Comparison of ENCODE assay signal across 15 cellular contexts in the genomic region with DNA sequence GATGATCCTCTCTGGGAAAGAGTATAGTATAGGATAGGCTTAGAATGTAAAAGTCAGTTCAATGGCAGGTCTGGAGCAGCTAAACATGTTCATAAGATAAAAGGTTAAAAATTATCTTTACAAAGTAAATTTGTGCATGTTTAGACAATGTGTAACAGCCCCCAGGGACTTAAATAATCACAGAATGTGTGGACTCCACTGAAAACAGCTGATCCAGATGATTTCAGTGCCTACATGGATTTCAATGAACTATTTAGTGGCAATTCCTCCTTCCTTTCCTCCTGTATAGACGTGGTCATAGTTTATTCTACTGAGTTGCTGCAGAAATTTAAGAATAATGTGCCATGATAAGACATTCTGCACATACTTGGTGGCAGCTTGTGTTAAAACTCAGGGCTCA. TPM values are rescaled to one million over a fixed set of nuclear protein-coding genes. Genes with fewer than 3 reads are reported as not detected.
A peak's percentile ranks its signal among the peaks of the same experiment; 100 is the strongest.
DNase-seq lines count a peak whose midpoint lies in the region; ATAC-seq, FAIRE-seq and TF ChIP-seq lines count a peak whose summit lies in the region.
"Had no signal": no experiment of that assay in that cellular context is flagged by ENCODE, and none has a peak within 500 bp of the region (broad histone marks: within the 10 kb centered on the region; RNA-seq: fewer than 3 reads in every experiment).

No MANE protein-coding gene starts in this region.

- no peaks in the 10 kb centered on the region for H4K20me1 ChIP-seq in GM23248 (ENCODE audit: insufficient read depth)
- H4K20me1 ChIP-seq: BLaER1 treated with 17β-estradiol and CSF1 and Interleukin-3, amounts not matched to agents 10 nM and 100 nM had no signal

- in situ Hi-C loops in GM23248 (cut with MboI), result no loop called here

- H3F3A ChIP-seq in GM23248 (ENCODE audit: insufficient read depth), result peaks cover 17% of the 10 kb centered on the region

- no peaks in the 10 kb centered on the region for H3K27me3 ChIP-seq in GM23248 (replicated peaks; ENCODE audit: insufficient read depth)
- H3K27me3 ChIP-seq in ascending aorta, result no peaks in the 10 kb centered on the region
- H3K27me3 ChIP-seq: BLaER1 treated with 17β-estradiol and CSF1 and Interleukin-3, amounts not matched to agents 10 nM and 100 nM had no signal

- H2AFZ ChIP-seq in GM23248, result no peak overlapping the region
- H2AFZ ChIP-seq: GM23338 had no signal

- H3K9me3 ChIP-seq in GM23248 (ENCODE audit: low read depth) (no peaks in the 10 kb centered on the region), SK-N-MC (ENCODE audit: low read depth, low read length) (no peaks in the 10 kb centered on the region), ascending aorta (no peaks in the 10 kb centered on the region)
- H3K9me3 ChIP-seq: BLaER1 treated with 17β-estradiol and CSF1 and Interleukin-3, amounts not matched to agents 10 nM and 100 nM had no signal

- H3K36me3 ChIP-seq in GM23248 (ENCODE audit: low read depth) (no peaks in the 10 kb centered on the region), SK-N-MC (ENCODE audit: insufficient read depth, low read length) (no peaks in the 10 kb centered on the region), ascending aorta (no peaks in the 10 kb centered on the region)
- H3K36me3 ChIP-seq: BLaER1 treated with 17β-estradiol and CSF1 and Interleukin-3, amounts not matched to agents 10 nM and 100 nM had no signal

- no peak for TF ChIP-seq CTCF in ascending aorta (IDR thresholded peaks at IDR 0.05)

- intact Hi-C loops in ascending aorta (cut with DNase I), result no loop called here

- H3K27ac ChIP-seq in GM23248, result no peak overlapping the region
- H3K27ac ChIP-seq in SK-N-MC, result peak overlapping the region; percentile 99
- no peak overlapping the region for H3K27ac ChIP-seq in ascending aorta
- H3K27ac ChIP-seq: BLaER1 treated with 17β-estradiol and CSF1 and Interleukin-3, amounts not matched to agents 10 nM and 100 nM had no signal

- H3K9ac ChIP-seq in GM23248 (no peak overlapping the region), SK-N-MC (ENCODE audit: insufficient read length) (no peak overlapping the region)
- H3K9ac ChIP-seq: BLaER1 treated with 17β-estradiol and CSF1 and Interleukin-3, amounts not matched to agents 10 nM and 100 nM had no signal

- no peak for ATAC-seq in GM21447 (IDR thresholded peaks at IDR 0.05; ENCODE audit: unreplicated experiment)
- ATAC-seq: CD8-positive, alpha-beta T cell; GM23338 had no signal

- no peak overlapping the region for H3K4me2 ChIP-seq in GM23248 (ENCODE audit: unreplicated experiment)
- H3K4me2 ChIP-seq: BLaER1 treated with 17β-estradiol and CSF1 and Interleukin-3, amounts not matched to agents 10 nM and 100 nM; GM23338 had no signal

- H3K79me2 ChIP-seq in GM23248 (ENCODE audit: insufficient read depth), result no peaks in the 10 kb centered on the region

- H3K4me1 ChIP-seq in GM23248 (ENCODE audit: insufficient read depth) (peaks cover 36% of the 10 kb centered on the region), ascending aorta (no peaks in the 10 kb centered on the region)

- WGBS in GM23248 (ENCODE audit: low coverage in 1 of 2, low lambda C conversion rate in 2 of 2, missing lambda C conversion rate in 2 of 2), 2 experiments, result 13 to 17% methylated on average over 1 of the region's 1 CpG

- peak; percentile 27 for FAIRE-seq in urothelium cell line (lab: Jason Lieb, UNC)
- FAIRE-seq: H54, HTR-8/SVneo had no signal

- peak; percentile 9 for DNase-seq in GM23248
- DNase-seq in SK-N-MC (ENCODE audit: low read depth, low spot score), result no peak
- DNase-seq in fibroblast of peridontal ligament (ENCODE audit: extremely low read depth), result peak; percentile 16
- DNase-seq in urothelium cell line (ENCODE audit: low spot score), result no peak
- no peak for DNase-seq in ascending aorta (ENCODE audit: low spot score in 2 of 2)
- DNase-seq: Calu3; CD8-positive, alpha-beta T cell; DMS79 treated with DMSO at 0.1 percent for 48 hours; GF-D8; HCEC 1CT had no signal

- no peaks in the 10 kb centered on the region for H3K9me2 ChIP-seq in GM23248 (ENCODE audit: insufficient read depth)

- H3K4me3 ChIP-seq in GM23248 (no peak overlapping the region), SK-N-MC (no peak overlapping the region), ascending aorta (no peak overlapping the region)
- H3K4me3 ChIP-seq: BLaER1 treated with 17β-estradiol and CSF1 and Interleukin-3, amounts not matched to agents 10 nM and 100 nM; GM23338 had no signal

RNA-seq across cellular contexts. Expression of a gene that starts 42.9 kb away (rescaled TPM):
- 0.13 and 0.54 TPM in 2 replicates for total RNA-seq in GM23248 (2014; rRNA removed; shearing (Covaris generic))
- polyA plus RNA-seq in GM23248 (2016; fragmentation: Nextera tagmentation; extraction: Ambion mirVana), result 0.52 and 0.75 TPM in 2 replicates
- total RNA-seq in ascending aorta, result 6.4 TPM
- total RNA-seq: CD8-positive, alpha-beta T cell had no signal

RNA-seq across cellular contexts. Expression of a gene that starts 56.8 kb away (rescaled TPM):
- 17.3 and 38.5 TPM in 2 replicates for total RNA-seq in GM23248 (2014; rRNA removed; shearing (Covaris generic))
- 54.9 and 57.6 TPM in 2 replicates for polyA plus RNA-seq in GM23248 (2016; fragmentation: Nextera tagmentation; extraction: Ambion mirVana)
- total RNA-seq in ascending aorta, result not detected

RNA-seq across cellular contexts. Expression of a gene that starts 56.9 kb away (rescaled TPM):
- total RNA-seq in GM23248 (2014; rRNA removed; shearing (Covaris generic)), result 13.7 and 13.9 TPM in 2 replicates
- 7.7 and 10.5 TPM in 2 replicates for polyA plus RNA-seq in GM23248 (2016; fragmentation: Nextera tagmentation; extraction: Ambion mirVana)
- 4.3 TPM for total RNA-seq in ascending aorta

Comparison
In these comparisons a context has a peak if more than half of its experiments do, and no peak if none do; other contexts are left out.
1. DNase-seq: peak in GM23248 (single experiment) and fibroblast of peridontal ligament (single experiment); none in SK-N-MC (single experiment), urothelium cell line (single experiment) and ascending aorta (0 of 2).
2. RNA of a gene that starts 56.8 kb away (total RNA-seq): 17.3 to 38.5 TPM in GM23248; not detected in ascending aorta (single experiment); every median in the first group is over 10 times any median in the second.